ENCODE assay signal across 9 cellular contexts in the genomic region with DNA sequence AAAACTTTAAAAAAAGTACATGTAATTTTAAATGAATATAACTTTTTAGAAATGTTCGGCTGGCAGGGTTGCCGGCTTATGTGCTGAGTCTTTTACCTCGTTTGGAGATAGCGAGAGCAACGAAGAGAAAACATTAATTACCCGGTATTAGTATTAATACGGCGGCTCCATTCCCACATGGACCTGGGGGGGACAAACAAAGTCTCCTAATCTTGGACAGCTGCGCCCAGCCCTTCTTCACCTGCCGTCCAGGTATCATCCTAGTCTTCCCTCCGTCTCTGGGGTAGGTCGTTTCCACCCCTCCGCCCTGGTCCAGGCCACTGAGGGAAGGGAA. TPM values are rescaled to one million over a fixed set of nuclear protein-coding genes. Genes with fewer than 3 reads are reported as not detected.
DNase-seq lines count a peak whose midpoint lies in the region; ATAC-seq and TF ChIP-seq lines count a peak whose summit lies in the region.
"Had no signal": no experiment of that assay in that cellular context is flagged by ENCODE, and none has a peak within 500 bp of the region (broad histone marks: within the 10 kb centered on the region; RNA-seq: fewer than 3 reads in every experiment).

No MANE protein-coding gene starts in this region.

- H3K9me3 Mint-ChIP-seq in MCF 10A (ENCODE audit: unreplicated experiment) (no peaks in the 10 kb centered on the region), memory B cell (no peaks in the 10 kb centered on the region)

- H3K27ac ChIP-seq in 22Rv1 (peak overlapping the region; percentile 83), vagina (peak overlapping the region; percentile 91)
- H3K27ac ChIP-seq: foreskin keratinocyte had no signal

- CTCF ChIA-PET in MCF 10A (lab: Yijun Ruan, JAX): interaction anchor here (1.0 to 1.2 kb wide), 3 partner anchors 10 to 654 kb away, joined by 3 to 6 read pairs (median 6); no protein-coding TSS in a partner anchor

- peaks cover 42% of the 10 kb centered on the region for H3K4me1 ChIP-seq in vagina

- TF ChIP-seq POLR2A in vagina (IDR thresholded peaks at IDR 0.05): no peak

- H3K4me3 Mint-ChIP-seq in MCF 10A (ENCODE audit: unreplicated experiment) (peak overlapping the region; percentile 83), memory B cell (peak overlapping the region; percentile 86)

- intact Hi-C loops in MCF 10A (cut with micrococcal nuclease) (loop anchor here (5.0 kb wide), 1 partner anchor 94 kb away; the partner anchor contains the start of gene MAP2K1), vagina (cut with DNase I) (no loop called here)

- peaks cover 0 to 4% of the 10 kb centered on the region in 2 donors for H3K36me3 ChIP-seq in vagina

- no TSS peak for BruUV-seq in MCF 10A (replicated peaks; lab: Mats Ljungman, UMichigan)

- ATAC-seq in HG03175 (IDR thresholded peaks at IDR 0.05; ENCODE audit: unreplicated experiment) (peak; percentile 8), memory B cell (ENCODE audit: low read depth) (no peak), GM18511 (IDR thresholded peaks at IDR 0.05; ENCODE audit: unreplicated experiment) (no peak), HG03095 (IDR thresholded peaks at IDR 0.05; ENCODE audit: unreplicated experiment) (no peak)

- H3K4me3 ChIP-seq in vagina: peak overlapping the region; percentile 65 to 92

- H3K27ac Mint-ChIP-seq in MCF 10A (ENCODE audit: low read depth, unreplicated experiment) (peak overlapping the region; percentile 75), memory B cell (peak overlapping the region; percentile 90)

- DNase-seq in MCF 10A (ENCODE audit: unreplicated experiment) (no peak), memory B cell (ENCODE audit: low spot score in 2 of 2) (no peak), vagina (ENCODE audit: extremely low spot score in 2 of 2) (no peak), islet precursor cell (no peak)

- TF ChIP-seq CTCF in 22Rv1 (IDR thresholded peaks at IDR 0.05): no peak
- TF ChIP-seq CTCF in MCF 10A (IDR thresholded peaks at IDR 0.05; ENCODE audit: unreplicated experiment): no peak
- TF ChIP-seq CTCF in vagina (IDR thresholded peaks at IDR 0.05): no peak

- H3K36me3 Mint-ChIP-seq in MCF 10A (ENCODE audit: insufficient read depth, unreplicated experiment) (peaks cover 21% of the 10 kb centered on the region), memory B cell (no peaks in the 10 kb centered on the region)

- H3K27me3 ChIP-seq in vagina: no peaks in the 10 kb centered on the region
- H3K27me3 ChIP-seq: foreskin keratinocyte had no signal

- H3K27me3 Mint-ChIP-seq in MCF 10A (ENCODE audit: insufficient read depth, unreplicated experiment) (no peaks in the 10 kb centered on the region), memory B cell (no peaks in the 10 kb centered on the region)

- H3K9me3 ChIP-seq in vagina: no peaks in the 10 kb centered on the region

- POLR2A ChIA-PET in MCF 10A (lab: Yijun Ruan, JAX): interaction anchor here (0.6 to 3.5 kb wide), 17 partner anchors 9 to 502 kb away, joined by 3 to 28 read pairs (median 6); partner anchors contain the start of genes DENND4A, MAP2K1, RAB11A and SNAPC5

- peaks cover 11% of the 10 kb centered on the region for H3K4me1 Mint-ChIP-seq in MCF 10A (ENCODE audit: insufficient read depth, unreplicated experiment)
- peaks cover 24% of the 10 kb centered on the region for H3K4me1 Mint-ChIP-seq in memory B cell

RNA-seq across cellular contexts. Expression of gene DIS3L, which starts 0.3 kb away (rescaled TPM):
- total RNA-seq in MCF 10A (2022) (35.6 and 42.8 TPM in 2 replicates), vagina (20.9 TPM)

RNA-seq across cellular contexts. Expression of gene MEGF11, which starts 39.5 kb away (rescaled TPM):
- total RNA-seq in MCF 10A (2022) (0.09 and 0.39 TPM in 2 replicates), vagina (0.25 TPM)
- total RNA-seq: foreskin keratinocyte had no signal
